ENCODE assay signal across 11 cellular contexts in the genomic region with DNA sequence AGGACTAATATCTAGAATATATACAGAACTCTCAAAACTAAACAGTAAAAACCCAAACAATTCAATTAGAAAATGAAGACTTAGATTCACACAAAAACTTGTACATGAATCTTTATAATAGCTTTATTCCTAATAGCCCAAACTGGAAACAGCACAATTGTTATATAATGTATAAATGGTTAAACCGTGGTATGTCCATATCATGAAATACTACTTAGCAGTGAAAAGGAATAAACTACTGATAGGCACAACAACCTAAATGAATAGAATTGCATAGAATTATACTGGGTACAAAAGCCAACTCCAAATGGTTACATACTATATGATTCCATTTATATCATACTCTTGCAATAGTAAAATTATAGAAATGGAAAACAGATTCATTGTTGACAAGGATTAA. TPM values are rescaled to one million over a fixed set of nuclear protein-coding genes. Genes with fewer than 3 reads are reported as not detected.
"Had no signal": no experiment of that assay in that cellular context is flagged by ENCODE, and none has a peak within 500 bp of the region (broad histone marks: within the 10 kb centered on the region; RNA-seq: fewer than 3 reads in every experiment).

No MANE protein-coding gene starts in this region.

- H3K4me2 ChIP-seq: GM23338 had no signal

- FAIRE-seq: H1, H54 had no signal

- H3K9me3 ChIP-seq: HAP-1 had no signal

- H3K4me3 Mint-ChIP-seq: GM23338, HFFc6 had no signal

- H3K9ac ChIP-seq: GM23248 had no signal

- ATAC-seq: GM23338, HCT116 had no signal

- DNase-seq: GM23248, GOT3, H7, HCEC 1CT, HFFc6 had no signal

- H3K36me3 ChIP-seq: HAP-1 had no signal

- H3K27ac Mint-ChIP-seq: GM23338, HFFc6 had no signal

- H3K27ac ChIP-seq: GM23248 had no signal

- H3K4me3 ChIP-seq: GM23248, GM23338, HAP-1 had no signal

- H2AFZ ChIP-seq: GM23248, GM23338 had no signal

- H3K4me1 ChIP-seq: HAP-1 had no signal

RNA-seq across cellular contexts. Expression of gene FAM241B, which starts 21.0 kb away (rescaled TPM):
- total RNA-seq: GM23248 had no signal

RNA-seq across cellular contexts. Expression of gene NEUROG3, which starts 35.9 kb away (rescaled TPM):
- total RNA-seq: GM23248, GM23338, H1, H4, HFFc6 had no signal
- polyA plus RNA-seq: GM23248, GM23338 had no signal
